23 cellular contexts compared by ENCODE assay signal in genomic region chr4:31807036-31807435, GRCh38.
DNase-seq lines count a peak whose midpoint lies in the region; TF ChIP-seq lines count a peak whose summit lies in the region.
"Had no signal": no experiment of that assay in that cellular context is flagged by ENCODE, and none has a peak within 500 bp of the region (broad histone marks: within the 10 kb centered on the region; RNA-seq: fewer than 3 reads in every experiment).

No MANE protein-coding gene starts in this region.

- H4K20me1 ChIP-seq in PC-9 (ENCODE audit: insufficient read depth): no peaks in the 10 kb centered on the region

- H3K27me3 ChIP-seq in adipocyte (replicated peaks; ENCODE audit: control insufficient read depth, insufficient read depth, low read length) (no peaks in the 10 kb centered on the region), thyroid gland (no peaks in the 10 kb centered on the region), PC-9 (ENCODE audit: insufficient read depth, low read depth) (no peaks in the 10 kb centered on the region)
- H3K27me3 ChIP-seq: BE2C had no signal

- H3K4me3 ChIP-seq in adipocyte (ENCODE audit: low read length) (no peak overlapping the region), cardiac fibroblast (replicated peaks in 1 of 2; ENCODE audit: low read depth in 2 of 2, low read length in 2 of 2) (no peak overlapping the region), fibroblast of pulmonary artery (replicated peaks; ENCODE audit: low read depth, low read length) (no peak overlapping the region), thyroid gland (replicated peaks in 1 of 3) (no peak overlapping the region), PC-9 (no peak overlapping the region)
- H3K4me3 ChIP-seq: GM23338, HAP-1 had no signal

- H3K9me3 ChIP-seq in adipocyte (ENCODE audit: control insufficient read depth, low read length) (no peaks in the 10 kb centered on the region), thyroid gland (no peaks in the 10 kb centered on the region), PC-9 (ENCODE audit: insufficient read depth, low read depth) (no peaks in the 10 kb centered on the region)
- H3K9me3 ChIP-seq: BE2C, HAP-1 had no signal

- no TSS peak for BruUV-seq in PC-9 (replicated peaks; lab: Mats Ljungman, UMichigan)

- no peak overlapping the region for H2AFZ ChIP-seq in PC-9
- H2AFZ ChIP-seq: GM23338 had no signal

- H3K27ac ChIP-seq in thyroid gland: no peak overlapping the region
- H3K27ac ChIP-seq in PC-9: no peak overlapping the region

- TF ChIP-seq POLR2A in thyroid gland (IDR thresholded peaks at IDR 0.05): no peak

- CTCF ChIA-PET in PC-9 (lab: Charles Lee): no interaction called here

- no peaks in the 10 kb centered on the region for H3K9me2 ChIP-seq in PC-9 (ENCODE audit: insufficient read depth)

- H3K36me3 ChIP-seq in adipocyte (ENCODE audit: control insufficient read depth, insufficient read depth, low read length, severe bottlenecking) (no peaks in the 10 kb centered on the region), thyroid gland (no peaks in the 10 kb centered on the region), PC-9 (ENCODE audit: low read depth) (no peaks in the 10 kb centered on the region)
- H3K36me3 ChIP-seq: BE2C, HAP-1 had no signal

- H3K4me2 ChIP-seq in PC-9: no peak overlapping the region
- H3K4me2 ChIP-seq: GM23338 had no signal

- no peaks in the 10 kb centered on the region for H3K79me2 ChIP-seq in PC-9 (ENCODE audit: low read depth)

- DNase-seq in adipocyte (ENCODE audit: low read depth) (peak; percentile 57), cardiac fibroblast (ENCODE audit: low read depth in 2 of 2) (peak; percentile 11 to 49), fibroblast of pulmonary artery (ENCODE audit: low read depth) (peak; percentile 61), thyroid gland (no peak), COLO668 (lab: John Stamatoyannopoulos, UW; ENCODE audit: unreplicated experiment) (no peak), head of caudate nucleus (no peak), PC-9 (no peak)
- DNase-seq: BE2C; Calu3; CD8-positive, alpha-beta memory T cell; DMS79 treated with DMSO at 0.1 percent for 48 hours; GF-D8; HFFc6; IMR-90; KG1; MM.1S; NCI-H2029; NCI-H446 treated with DMSO at 0.1 percent for 48 hours; NCI-H526; NCI-H82; SHP77 treated with DMSO at 0.1 percent for 48 hours had no signal

- TF ChIP-seq CTCF in cardiac fibroblast (IDR thresholded peaks at IDR 0.05; ENCODE audit: low read depth, low read length) (no peak), fibroblast of pulmonary artery (IDR thresholded peaks at IDR 0.05; ENCODE audit: low read length, missing control alignments) (no peak), thyroid gland (IDR thresholded peaks at IDR 0.05) (no peak), PC-9 (conservative IDR thresholded peaks at IDR 0.05) (no peak)

- H3K4me1 ChIP-seq in adipocyte (ENCODE audit: control insufficient read depth, insufficient read depth, low read length): no peaks in the 10 kb centered on the region
- H3K4me1 ChIP-seq in thyroid gland: no peaks in the 10 kb centered on the region
- H3K4me1 ChIP-seq in PC-9 (replicated peaks; ENCODE audit: insufficient read depth): no peaks in the 10 kb centered on the region
- H3K4me1 ChIP-seq: BE2C, HAP-1 had no signal

- H3F3A ChIP-seq in PC-9 (ENCODE audit: insufficient read depth, low read depth): no peaks in the 10 kb centered on the region

- no peak overlapping the region for H3K9ac ChIP-seq in adipocyte (ENCODE audit: low read length)

- POLR2A ChIA-PET in PC-9 (lab: Charles Lee; ENCODE audit: unreplicated experiment): no interaction called here

- intact Hi-C loops in thyroid gland (cut with DNase I): no loop called here
- intact Hi-C loops in head of caudate nucleus (cut with DNase I): no loop called here
- intact Hi-C loops in PC-9 (cut with micrococcal nuclease; ENCODE audit: unreplicated experiment): no loop called here

- WGBS in thyroid gland, 2 donors: 73 to 76% methylated on average over 2 of the region's 2 CpGs

Comparison
In these comparisons a context has a peak if more than half of its experiments do, and no peak if none do; other contexts are left out.
1. DNase-seq: peak in adipocyte (single experiment), cardiac fibroblast (2 of 2) and fibroblast of pulmonary artery (single experiment); none in thyroid gland (0 of 2), COLO668 (single experiment), head of caudate nucleus (0 of 42) and PC-9 (0 of 2).